8 cellular contexts compared by ENCODE assay signal in the genomic region with DNA sequence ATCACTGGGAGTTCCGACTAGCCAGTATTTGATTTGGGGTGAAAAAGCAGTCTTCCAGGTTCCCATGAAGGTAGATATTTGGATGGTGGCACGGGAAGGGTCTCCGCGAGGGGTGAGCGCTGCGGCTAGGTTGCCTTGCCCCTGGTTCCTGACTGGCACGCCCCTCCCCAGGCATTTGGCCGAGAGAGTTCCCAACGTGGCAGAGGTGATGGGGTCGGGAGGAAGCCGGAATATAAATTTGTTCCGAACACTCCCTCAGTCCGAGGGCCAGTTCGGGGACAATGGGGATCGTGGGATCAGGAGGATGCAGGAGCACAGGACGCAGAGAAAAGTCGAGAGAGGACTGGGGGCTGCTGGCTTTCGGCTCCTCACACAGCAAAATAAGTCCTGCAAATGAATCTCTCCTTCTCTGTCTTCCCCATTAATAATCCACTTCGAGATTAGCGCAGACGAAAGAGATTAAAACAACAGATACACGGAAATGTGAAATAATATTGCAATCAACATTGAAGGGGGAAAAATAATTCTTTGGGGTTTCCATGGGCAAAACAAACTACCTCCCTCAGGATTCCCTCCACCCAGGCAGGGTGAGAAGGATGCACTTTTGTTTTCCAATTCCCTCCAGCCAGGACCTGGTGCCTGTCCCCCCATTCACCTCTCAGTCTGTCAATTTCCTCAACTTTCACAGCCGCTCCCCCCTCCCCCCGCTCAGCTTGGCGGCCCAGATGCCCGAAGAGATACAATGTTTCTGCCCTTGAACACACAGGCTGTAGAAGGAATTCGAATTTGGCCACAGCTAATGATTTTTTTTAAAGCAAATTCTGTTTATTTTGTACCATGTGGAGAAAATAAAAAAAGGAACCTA. TPM values are rescaled to one million over a fixed set of nuclear protein-coding genes. Genes with fewer than 3 reads are reported as not detected.
DNase-seq lines count a peak whose midpoint lies in the region; ATAC-seq, FAIRE-seq and TF ChIP-seq lines count a peak whose summit lies in the region.

No MANE protein-coding gene starts in this region.

- peaks cover 17% of the 10 kb centered on the region for H3K4me1 Mint-ChIP-seq in activated T-cell treated with anti-CD3 and anti-CD28 coated beads, Interleukin-2, amount 50 U/mL, for 24 hours (ENCODE audit: low read depth)

- SMC1A ChIA-PET in GM12878 (lab: Charles Lee; ENCODE audit: uncharacterized antibody, unreplicated experiment): interaction anchor here (0.6 to 0.7 kb wide), 3 partner anchors 103 to 889 kb away, joined by 3 read pairs; no protein-coding TSS in a partner anchor

- TF ChIP-seq RAD21 in GM12878 (IDR thresholded peaks at IDR 0.05; ENCODE audit: insufficient read depth, low read depth, low read length) (no peak), HepG2 (CRISPR knock-in tag; IDR thresholded peaks at IDR 0.05) (no peak)

- TF ChIP-seq POLR2A in GM12878 (IDR thresholded peaks at IDR 0.05; ENCODE audit: low read depth, low read length) (no peak), HepG2 (IDR thresholded peaks at IDR 0.05; ENCODE audit: insufficient read depth in 1 of 2, low read depth in 2 of 2, low read length in 2 of 2) (no peak)

- no peak for DNase-seq in activated T-cell treated with anti-CD3 and anti-CD28 coated beads, Interleukin-2, amount 50 U/mL, for 24 hours
- DNase-seq in activated T-cell treated with anti-CD3 and anti-CD28 coated beads, Interleukin-2, amount 50 U/mL, for 1 hour: no peak
- DNase-seq in GM12878 (ENCODE audit: low read depth, low spot score): no peak
- DNase-seq in HepG2 (ENCODE audit: low spot score): no peak
- no peak for DNase-seq in activated effector memory CD4-positive, alpha-beta T cell treated with anti-CD3 and anti-CD28 coated beads, Interleukin-2, amount 50 U/mL, for 16 hours
- DNase-seq in NCI-H2081 treated with DMSO at 0.1 percent for 48 hours (lab: John Stamatoyannopoulos, UW): no peak
- no peak for DNase-seq in islet precursor cell

- TF ChIP-seq CTCF in GM12878 (IDR thresholded peaks at IDR 0.05 in 2 of 3, conservative IDR thresholded peaks at IDR 0.05 in 1 of 3; ENCODE audit: control insufficient read depth in 2 of 3, extremely low read depth in 1 of 3, insufficient read depth in 1 of 3, low read depth in 3 of 3, low read length in 3 of 3) (no peak), HepG2 (CRISPR knock-in tag; IDR thresholded peaks at IDR 0.05) (no peak)

- no peaks in the 10 kb centered on the region for H3K36me3 Mint-ChIP-seq in activated T-cell treated with anti-CD3 and anti-CD28 coated beads, Interleukin-2, amount 50 U/mL, for 24 hours (ENCODE audit: low read depth)

- POLR2A ChIA-PET in GM12878 (lab: Charles Lee) (no interaction called here), HepG2 (lab: Yijun Ruan, JAX) (no interaction called here)

- H2AFZ ChIP-seq in GM12878 (ENCODE audit: control insufficient read depth, low read depth, low read length): no peak overlapping the region
- no peak overlapping the region for H2AFZ ChIP-seq in HepG2 (ENCODE audit: low read length)

- H3K9me3 ChIP-seq in GM12878 (replicated peaks; ENCODE audit: control insufficient read depth, insufficient read depth, low read length) (no peaks in the 10 kb centered on the region), HepG2 (ENCODE audit: low read length) (no peaks in the 10 kb centered on the region)

- H3K27ac ChIP-seq in GM12878 (ENCODE audit: control insufficient read depth, insufficient read depth): no peak overlapping the region
- no peak overlapping the region for H3K27ac ChIP-seq in HepG2 (ENCODE audit: extremely low read length, insufficient read depth, low read length)
- H3K27ac ChIP-seq in temporal lobe (ENCODE audit: low read depth, low read length): peak overlapping the region; percentile 93

- H3K27me3 Mint-ChIP-seq in activated T-cell treated with anti-CD3 and anti-CD28 coated beads, Interleukin-2, amount 50 U/mL, for 24 hours: peaks cover 64% of the 10 kb centered on the region

- no TSS peak for BruUV-seq in GM12878 (replicated peaks; lab: Mats Ljungman, UMichigan)
- no TSS peak for BruUV-seq in HepG2 (replicated peaks; lab: Mats Ljungman, UMichigan)

- RAD21 ChIA-PET in GM12878 (lab: Charles Lee; ENCODE audit: unreplicated experiment): no interaction called here

- no peak overlapping the region for H3K27ac Mint-ChIP-seq in activated T-cell treated with anti-CD3 and anti-CD28 coated beads, Interleukin-2, amount 50 U/mL, for 24 hours

- WGBS in GM12878 (ENCODE audit: insufficient coverage, insufficient replicate concordance, low lambda C conversion rate, missing lambda C conversion rate): 65% methylated on average over 25 of the region's 27 CpGs
- WGBS in HepG2 (ENCODE audit: low lambda C conversion rate): 25% methylated on average over 27 of the region's 27 CpGs

- no peaks in the 10 kb centered on the region for H3K36me3 ChIP-seq in GM12878 (ENCODE audit: control insufficient read depth in 2 of 2, insufficient read depth in 2 of 2, low read length in 1 of 2)
- H3K36me3 ChIP-seq in HepG2 (replicated peaks in 1 of 2; ENCODE audit: control insufficient read depth in 1 of 2, insufficient read depth in 2 of 2, low read length in 2 of 2): no peaks in the 10 kb centered on the region

- peak overlapping the region; percentile 9; the same call in 1 of the 2 replicates for H3K4me2 ChIP-seq in GM12878 (ENCODE audit: control insufficient read depth, insufficient read depth)
- H3K4me2 ChIP-seq in HepG2 (ENCODE audit: low read depth, low read length): no peak overlapping the region

- H3K79me2 ChIP-seq in GM12878 (ENCODE audit: control insufficient read depth, insufficient read depth, low read length) (no peaks in the 10 kb centered on the region), HepG2 (ENCODE audit: insufficient read depth, low read length) (no peaks in the 10 kb centered on the region)

- intact Hi-C loops in GM12878 (cut with micrococcal nuclease; ENCODE audit: unreplicated experiment): no loop called here
- intact Hi-C loops in HepG2 (cut with micrococcal nuclease; ENCODE audit: unreplicated experiment): no loop called here

- FAIRE-seq in GM12878 (lab: Jason Lieb, UNC) (no peak), HepG2 (lab: Jason Lieb, UNC) (no peak)

- peaks cover 15 to 23% of the 10 kb centered on the region in 2 experiments for H3K27me3 ChIP-seq in GM12878 (replicated peaks in 1 of 2; ENCODE audit: control insufficient read depth in 2 of 2, insufficient read depth in 2 of 2, low read length in 1 of 2)
- H3K27me3 ChIP-seq in HepG2 (ENCODE audit: control insufficient read depth in 1 of 2, insufficient read depth in 2 of 2, low read length in 2 of 2): peaks cover 2 to 60% of the 10 kb centered on the region in 2 experiments; a peak in 4 of 5 replicates

- H3K4me3 ChIP-seq in GM12878 (peak overlapping the region; percentile 31; the same call in 1 of the 2 replicates), HepG2 (replicated peaks in 1 of 3; ENCODE audit: insufficient read depth in 1 of 3, low read depth in 2 of 3, low read length in 3 of 3) (no peak overlapping the region)

- H3K9ac ChIP-seq in GM12878 (ENCODE audit: control insufficient read depth, insufficient read depth, low read length) (no peak overlapping the region), HepG2 (ENCODE audit: insufficient read depth, low read depth, low read length) (no peak overlapping the region)

- CTCF ChIA-PET in GM12878 (lab: Yijun Ruan, JAX): interaction anchor here (1.7 kb wide), 1 partner anchor 74 kb away, joined by 4 read pairs; no protein-coding TSS in a partner anchor
- CTCF ChIA-PET in HepG2 (lab: Yijun Ruan, JAX; ENCODE audit: low intra/inter-chr PET ratio, low total read pairs): no interaction called here

- in situ Hi-C loops in GM12878 (cut with MboI): no loop called here
- in situ Hi-C loops in HepG2 (cut with HindIII; ENCODE audit: extremely low pct_ligation_motif_present, low pct_unique_long_range_greater_than_20kb): no loop called here

- H4K20me1 ChIP-seq in GM12878 (ENCODE audit: control insufficient read depth, insufficient read depth) (no peaks in the 10 kb centered on the region), HepG2 (ENCODE audit: insufficient read depth, low read length) (no peaks in the 10 kb centered on the region)

- no peak for ATAC-seq in GM12878
- no peak for ATAC-seq in HepG2

- peak overlapping the region; percentile 80 for H3K4me3 Mint-ChIP-seq in activated T-cell treated with anti-CD3 and anti-CD28 coated beads, Interleukin-2, amount 50 U/mL, for 24 hours

- no peak for TF ChIP-seq EP300 in GM12878 (IDR thresholded peaks at IDR 0.05; ENCODE audit: borderline replicate concordance in 1 of 2, control insufficient read depth in 1 of 2, low read depth in 2 of 2, low read length in 2 of 2)
- no peak for TF ChIP-seq EP300 in HepG2 (IDR thresholded peaks at IDR 0.05; ENCODE audit: low read depth in 2 of 2, low read length in 2 of 2)
- TF ChIP-seq EP300 in HepG2 (CRISPR knock-in tag; IDR thresholded peaks at IDR 0.05; ENCODE audit: borderline replicate concordance): no peak

- no peaks in the 10 kb centered on the region for H3K9me3 Mint-ChIP-seq in activated T-cell treated with anti-CD3 and anti-CD28 coated beads, Interleukin-2, amount 50 U/mL, for 24 hours

- H3K4me1 ChIP-seq in GM12878 (ENCODE audit: control insufficient read depth, insufficient read depth, low read length) (peaks cover 18% of the 10 kb centered on the region; the same call in 1 of the 2 replicates), HepG2 (ENCODE audit: insufficient read depth, low read length) (no peaks in the 10 kb centered on the region)

RNA-seq across cellular contexts. Expression of a gene that starts 3.1 kb away (rescaled TPM):
- total RNA-seq in GM12878 (2013; cell fraction: nucleolus; rRNA removed): 9.5 and 10.2 TPM in 2 replicates
- 1.7 and 2.7 TPM in 2 replicates for total RNA-seq in GM12878 (2014; rRNA removed)
- total RNA-seq in GM12878 (2014; rRNA removed; fragmentation: Illumina TruSeq; extraction: Trizol): 1.4 and 1.8 TPM in 2 replicates
- 2.6 and 3.6 TPM in 2 replicates for total RNA-seq in GM12878 (2021)
- polyA plus RNA-seq in GM12878 (2011; ENCODE audit: low read depth): 2.5 TPM
- polyA plus RNA-seq in GM12878 (2011; rRNA removed): 3.2 and 3.8 TPM in 2 replicates
- polyA plus RNA-seq in GM12878 (2011; cell fraction: cytosol; rRNA removed): 1.5 and 2.5 TPM in 2 replicates
- 5.7 and 7.5 TPM in 2 replicates for polyA plus RNA-seq in GM12878 (2011; cell fraction: nucleus; rRNA removed)
- 1.5 and 3.5 TPM in 2 replicates for polyA plus RNA-seq in GM12878 (2012)
- polyA plus RNA-seq in GM12878 (2014; fragmentation: Illumina TruSeq; extraction: Trizol): 0.76 and 1.5 TPM in 2 replicates
- under 1 TPM; 0.40 to 0.51 TPM for polyA plus RNA-seq in GM12878 (2014; fragmentation: Nextera tagmentation; extraction: Ambion mirVana)
- 0.91 and 1.7 TPM in 2 replicates for polyA plus RNA-seq in GM12878 (2014; rRNA removed)
- under 1 TPM; 0.14 to 0.37 TPM for polyA plus RNA-seq in GM12878 (2016; fragmentation: Nextera tagmentation; extraction: Ambion mirVana)
- polyA minus RNA-seq in GM12878 (2011; rRNA and poly(A)+ RNA removed): 16.0 and 21.5 TPM in 2 replicates
- polyA minus RNA-seq in GM12878 (2011; cell fraction: cytosol; rRNA and poly(A)+ RNA removed): 2.6 and 2.9 TPM in 2 replicates
- polyA minus RNA-seq in GM12878 (2011; cell fraction: nucleus; rRNA and poly(A)+ RNA removed): 18.6 and 39.0 TPM in 2 replicates
- total RNA-seq in HepG2 (2016; rRNA removed; fragmentation: Illumina TruSeq; extraction: Trizol): not detected in 2 replicates
- total RNA-seq in HepG2 (2016; cell fraction: cytosol; rRNA removed; fragmentation: Illumina TruSeq; extraction: Trizol; ENCODE audit: low read depth): 0.09 TPM in 1 of 2 replicates, not detected in the other
- 0.04 TPM in 1 of 2 replicates, not detected in the other for total RNA-seq in HepG2 (2016; cell fraction: insoluble cytoplasmic fraction; rRNA removed; fragmentation: Illumina TruSeq; extraction: Trizol)
- not detected in 2 replicates for total RNA-seq in HepG2 (2016; cell fraction: membrane; rRNA removed; fragmentation: Illumina TruSeq; extraction: Trizol)
- total RNA-seq in HepG2 (2016; cell fraction: nucleus; rRNA removed; fragmentation: Illumina TruSeq; extraction: Trizol): 0.09 TPM in 1 of 2 replicates, not detected in the other
- 0.07 and 0.10 TPM in 2 replicates for polyA plus RNA-seq in HepG2 (2011; rRNA removed)
- 0.03 and 0.05 TPM in 2 replicates for polyA plus RNA-seq in HepG2 (2011; cell fraction: cytosol; rRNA removed)
- polyA plus RNA-seq in HepG2 (2011; cell fraction: nucleus; rRNA removed): 0.10 and 0.16 TPM in 2 replicates
- polyA plus RNA-seq in HepG2 (2012): 0.11 TPM in 1 of 2 replicates, not detected in the other
- polyA plus RNA-seq in HepG2 (2016; cell fraction: cytosol; fragmentation: Illumina TruSeq; extraction: Trizol; ENCODE audit: low read depth): not detected in 2 replicates
- 0.07 and 0.12 TPM in 2 replicates for polyA plus RNA-seq in HepG2 (2016; cell fraction: insoluble cytoplasmic fraction; fragmentation: Illumina TruSeq; extraction: Trizol; ENCODE audit: low read depth)
- polyA plus RNA-seq in HepG2 (2016; cell fraction: membrane; fragmentation: Illumina TruSeq; extraction: Trizol; ENCODE audit: low read depth): not detected in 2 replicates
- polyA plus RNA-seq in HepG2 (2016; cell fraction: nucleus; fragmentation: Illumina TruSeq; extraction: Trizol; ENCODE audit: insufficient read depth, low read depth): not detected in 2 replicates
- 0.84 and 11.3 TPM in 2 replicates for polyA minus RNA-seq in HepG2 (2011; rRNA and poly(A)+ RNA removed; ENCODE audit: low replicate concordance)
- not detected in 2 replicates for polyA minus RNA-seq in HepG2 (2011; cell fraction: cytosol; rRNA and poly(A)+ RNA removed)
- 0.13 and 0.62 TPM in 2 replicates for polyA minus RNA-seq in HepG2 (2011; cell fraction: nucleus; rRNA and poly(A)+ RNA removed)
- total RNA-seq in temporal lobe: 283 TPM

Comparison
In these comparisons a context has a peak if more than half of its experiments do, and no peak if none do; other contexts are left out.
1. RNA of a gene that starts 3.1 kb away (total RNA-seq): 283 TPM in temporal lobe (single experiment); 1.4 to 10.2 TPM in GM12878 and 0.04 to 0.09 TPM in HepG2; every median in the first group is over 10 times any median in the second.